Comparison of ENCODE assay signal across 8 cellular contexts in the genomic region with DNA sequence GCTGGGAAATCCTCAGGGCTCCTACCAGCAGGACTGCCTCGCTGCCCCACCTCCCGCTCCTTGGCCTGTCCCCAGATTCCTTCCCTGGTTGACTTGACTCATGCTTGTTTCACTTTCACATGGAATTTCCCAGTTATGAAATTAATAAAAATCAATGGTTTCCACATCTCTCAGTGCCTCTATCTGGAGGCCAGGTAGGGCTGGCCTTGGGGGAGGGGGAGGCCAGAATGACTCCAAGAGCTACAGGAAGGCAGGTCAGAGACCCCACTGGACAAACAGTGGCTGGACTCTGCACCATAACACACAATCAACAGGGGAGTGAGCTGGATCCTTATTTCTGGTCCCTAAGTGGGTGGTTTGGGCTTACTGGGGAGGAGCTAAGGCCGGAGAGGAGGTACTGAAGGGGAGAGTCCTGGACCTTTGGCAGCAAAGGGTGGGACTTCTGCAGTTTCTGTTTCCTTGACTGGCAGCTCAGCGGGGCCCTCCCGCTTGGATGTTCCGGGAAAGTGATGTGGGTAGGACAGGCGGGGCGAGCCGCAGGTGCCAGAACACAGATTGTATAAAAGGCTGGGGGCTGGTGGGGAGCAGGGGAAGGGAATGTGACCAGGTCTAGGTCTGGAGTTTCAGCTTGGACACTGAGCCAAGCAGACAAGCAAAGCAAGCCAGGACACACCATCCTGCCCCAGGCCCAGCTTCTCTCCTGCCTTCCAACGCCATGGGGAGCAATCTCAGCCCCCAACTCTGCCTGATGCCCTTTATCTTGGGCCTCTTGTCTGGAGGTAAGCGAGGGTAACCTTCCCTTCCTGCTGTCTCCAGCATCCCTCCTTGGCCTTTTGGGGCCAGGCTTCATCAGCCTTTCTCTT. TPM values are rescaled to one million over a fixed set of nuclear protein-coding genes. Genes with fewer than 3 reads are reported as not detected.
A peak's percentile ranks its signal among the peaks of the same experiment; 100 is the strongest.
DNase-seq lines count a peak whose midpoint lies in the region; ATAC-seq, FAIRE-seq and TF ChIP-seq lines count a peak whose summit lies in the region.

CFB (plus strand) TSS at position 589 of the 863 bp plus-strand sequence; CDS start at position 716, 127 bp downstream.

- H3K9me3 Mint-ChIP-seq in GM23338 = peaks cover 3% of the 10 kb centered on the region; the same call in 1 of the 3 replicates

- H3K4me1 ChIP-seq in GM23338 (ENCODE audit: insufficient read depth) (no peaks in the 10 kb centered on the region), adipocyte (ENCODE audit: control insufficient read depth, insufficient read depth, low read length) (peaks cover 37% of the 10 kb centered on the region), right atrium auricular region (peaks cover 0 to 20% of the 10 kb centered on the region in 2 donors), small intestine (ENCODE audit: control insufficient read depth in 2 of 2, insufficient read depth in 1 of 2, low read depth in 1 of 2, low read length in 1 of 2) (peaks cover 0 to 4% of the 10 kb centered on the region in 2 donors)

- no peaks in the 10 kb centered on the region for H4K20me1 ChIP-seq in GM23338 (replicated peaks; ENCODE audit: insufficient read depth)

- DNase-seq in GM23338 (ENCODE audit: low spot score) (peak; percentile 46), adipocyte (ENCODE audit: low read depth) (peak; percentile 90), right atrium auricular region (ENCODE audit: low spot score) (peak; percentile 88), small intestine (peak; percentile 97), MV-4-11 (lab: John Stamatoyannopoulos, UW) (no peak)
- DNase-seq in stimulated activated CD4-positive, alpha-beta T cell treated with anti-CD3 and anti-CD28 coated beads, Interleukin-2, amount 100 ng/mL, for 48 hours = no peak

- H3K4me3 Mint-ChIP-seq in GM23338 = no peak within 1 kb of the TSS; the same call in 2 of the 3 replicates

- H3K27me3 ChIP-seq in GM23338 (ENCODE audit: insufficient read depth) = no peaks in the 10 kb centered on the region
- no peaks in the 10 kb centered on the region for H3K27me3 ChIP-seq in adipocyte (replicated peaks; ENCODE audit: control insufficient read depth, insufficient read depth, low read length)
- H3K27me3 ChIP-seq in right atrium auricular region = no peaks in the 10 kb centered on the region
- no peaks in the 10 kb centered on the region for H3K27me3 ChIP-seq in small intestine (ENCODE audit: control insufficient read depth in 2 of 2, insufficient read depth in 2 of 2, low read length in 2 of 2)

- no peaks in the 10 kb centered on the region for H3K9me3 ChIP-seq in adipocyte (ENCODE audit: control insufficient read depth, low read length)
- H3K9me3 ChIP-seq in right atrium auricular region = no peaks in the 10 kb centered on the region
- no peaks in the 10 kb centered on the region for H3K9me3 ChIP-seq in small intestine (ENCODE audit: control insufficient read depth, low read depth)

- ATAC-seq in GM23338 (peak; percentile 78), HG02840 (IDR thresholded peaks at IDR 0.05; ENCODE audit: low FRiP score, unreplicated experiment) (no peak), HG03135 (IDR thresholded peaks at IDR 0.05; ENCODE audit: unreplicated experiment) (no peak)

- H2AFZ ChIP-seq in GM23338 = no peak within 1 kb of the TSS

- H3K36me3 ChIP-seq in GM23338 (ENCODE audit: insufficient read depth) (no peaks in the 10 kb centered on the region), adipocyte (ENCODE audit: control insufficient read depth, insufficient read depth, low read length, severe bottlenecking) (no peaks in the 10 kb centered on the region), right atrium auricular region (no peaks in the 10 kb centered on the region), small intestine (ENCODE audit: control insufficient read depth in 2 of 2, insufficient read depth in 2 of 2, low read length in 2 of 2) (no peaks in the 10 kb centered on the region)

- no peak within 1 kb of the TSS for H3K4me3 ChIP-seq in GM23338
- peak within 1 kb of the TSS; percentile 63 for H3K4me3 ChIP-seq in adipocyte (ENCODE audit: low read length)
- H3K4me3 ChIP-seq in right atrium auricular region = peak within 1 kb of the TSS in 1 of 2 donors; percentile 32
- H3K4me3 ChIP-seq in small intestine (ENCODE audit: low read depth in 1 of 2, low read length in 2 of 2) = peak within 1 kb of the TSS in 1 of 2 donors; percentile 46

- H3F3A ChIP-seq in GM23338 (replicated peaks; ENCODE audit: low read depth) = no peaks in the 10 kb centered on the region

- TF ChIP-seq CTCF in GM23338 (conservative IDR thresholded peaks at IDR 0.05; ENCODE audit: low read depth in 2 of 2) (no peak), right atrium auricular region (IDR thresholded peaks at IDR 0.05) (no peak)

- H3K27ac ChIP-seq in GM23338 (ENCODE audit: low read depth) (no peak within 1 kb of the TSS), right atrium auricular region (peak within 1 kb of the TSS; percentile 73 to 75), small intestine (ENCODE audit: low read depth in 1 of 2, low read length in 1 of 2) (peak within 1 kb of the TSS; percentile 86 to 92)

- no peak for FAIRE-seq in small intestine (lab: Jason Lieb, UNC)

- H3K4me1 Mint-ChIP-seq in GM23338 = peaks cover under 1% of the 10 kb centered on the region

- H3K27ac Mint-ChIP-seq in GM23338 = no peak within 1 kb of the TSS

- H3K27me3 Mint-ChIP-seq in GM23338 (ENCODE audit: insufficient read depth, low read depth, poor library complexity) = peaks cover 26% of the 10 kb centered on the region

- WGBS in small intestine, 3 donors = 9 to 22% (median 13%) methylated on average over 11 of the region's 11 CpGs

- H3K9ac ChIP-seq in adipocyte (ENCODE audit: low read length) = peak within 1 kb of the TSS; percentile 39

- no peak within 1 kb of the TSS for H3K4me2 ChIP-seq in GM23338

- H3K9me2 ChIP-seq in GM23338 (ENCODE audit: insufficient read depth) = no peaks in the 10 kb centered on the region

- no peaks in the 10 kb centered on the region for H3K79me2 ChIP-seq in GM23338 (replicated peaks; ENCODE audit: insufficient read depth)

- H3K36me3 Mint-ChIP-seq in GM23338 (ENCODE audit: low read depth) = no peaks in the 10 kb centered on the region; the same call in 2 of the 3 replicates

TF ChIP-seq in GM23338, 12 proteins besides CTCF, POLR2A, EP300 and RAD21 (continues in another document):
- no peak for TF ChIP-seq JUNB (IDR thresholded peaks at IDR 0.05; ENCODE audit: unreplicated experiment)
- TF ChIP-seq EZH2 (IDR thresholded peaks at IDR 0.05; ENCODE audit: low read depth, unreplicated experiment) = no peak
- TF ChIP-seq POLR2AphosphoS5 (IDR thresholded peaks at IDR 0.05; ENCODE audit: low read depth) = no peak
- no peak for TF ChIP-seq ZNF331 (CRISPR knock-in tag; IDR thresholded peaks at IDR 0.05; ENCODE audit: low read depth)
- no peak for TF ChIP-seq EZH2phosphoT487 (IDR thresholded peaks at IDR 0.05; ENCODE audit: unreplicated experiment)
- no peak for TF ChIP-seq CREB1 (CRISPR knock-in tag; IDR thresholded peaks at IDR 0.05; ENCODE audit: low read depth)
- no peak for TF ChIP-seq STAT1 (IDR thresholded peaks at IDR 0.05; ENCODE audit: unreplicated experiment)
- TF ChIP-seq, protein P1, sequence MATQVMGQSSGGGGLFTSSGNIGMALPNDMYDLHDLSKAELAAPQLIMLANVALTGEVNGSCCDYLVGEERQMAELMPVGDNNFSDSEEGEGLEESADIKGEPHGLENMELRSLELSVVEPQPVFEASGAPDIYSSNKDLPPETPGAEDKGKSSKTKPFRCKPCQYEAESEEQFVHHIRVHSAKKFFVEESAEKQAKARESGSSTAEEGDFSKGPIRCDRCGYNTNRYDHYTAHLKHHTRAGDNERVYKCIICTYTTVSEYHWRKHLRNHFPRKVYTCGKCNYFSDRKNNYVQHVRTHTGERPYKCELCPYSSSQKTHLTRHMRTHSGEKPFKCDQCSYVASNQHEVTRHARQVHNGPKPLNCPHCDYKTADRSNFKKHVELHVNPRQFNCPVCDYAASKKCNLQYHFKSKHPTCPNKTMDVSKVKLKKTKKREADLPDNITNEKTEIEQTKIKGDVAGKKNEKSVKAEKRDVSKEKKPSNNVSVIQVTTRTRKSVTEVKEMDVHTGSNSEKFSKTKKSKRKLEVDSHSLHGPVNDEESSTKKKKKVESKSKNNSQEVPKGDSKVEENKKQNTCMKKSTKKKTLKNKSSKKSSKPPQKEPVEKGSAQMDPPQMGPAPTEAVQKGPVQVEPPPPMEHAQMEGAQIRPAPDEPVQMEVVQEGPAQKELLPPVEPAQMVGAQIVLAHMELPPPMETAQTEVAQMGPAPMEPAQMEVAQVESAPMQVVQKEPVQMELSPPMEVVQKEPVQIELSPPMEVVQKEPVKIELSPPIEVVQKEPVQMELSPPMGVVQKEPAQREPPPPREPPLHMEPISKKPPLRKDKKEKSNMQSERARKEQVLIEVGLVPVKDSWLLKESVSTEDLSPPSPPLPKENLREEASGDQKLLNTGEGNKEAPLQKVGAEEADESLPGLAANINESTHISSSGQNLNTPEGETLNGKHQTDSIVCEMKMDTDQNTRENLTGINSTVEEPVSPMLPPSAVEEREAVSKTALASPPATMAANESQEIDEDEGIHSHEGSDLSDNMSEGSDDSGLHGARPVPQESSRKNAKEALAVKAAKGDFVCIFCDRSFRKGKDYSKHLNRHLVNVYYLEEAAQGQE (IDR thresholded peaks at IDR 0.05; ENCODE audit: unreplicated experiment) = no peak
- no peak for TF ChIP-seq NANOG (IDR thresholded peaks at IDR 0.05; ENCODE audit: borderline replicate concordance)
- no peak for TF ChIP-seq ETS1 (IDR thresholded peaks at IDR 0.05)

RNA-seq across cellular contexts. Expression of gene CFB, which starts in this region (rescaled TPM):
- total RNA-seq in GM23338 (2014; rRNA removed; shearing (Covaris generic)) = not detected in 2 replicates
- polyA plus RNA-seq in GM23338 (2016; fragmentation: Nextera tagmentation; extraction: Ambion mirVana) = 0.86 TPM in 1 of 2 replicates, not detected in the other
- total RNA-seq in right atrium auricular region = 100 to 1,000 TPM in 1 of 2 donors, 10 to 100 TPM in 1; 65.5 to 126 TPM
- polyA plus RNA-seq in small intestine = 100 to 1,000 TPM in 1 of 3 donors, 10 to 100 TPM in 2; 72.1 to 141 (median 89.0) TPM

Comparison
In these comparisons a context has a peak if more than half of its experiments do, and no peak if none do; other contexts are left out.
1. RNA of gene CFB (total RNA-seq): 65.5 to 126 TPM in right atrium auricular region; not detected in GM23338; every median in the first group is over 10 times any median in the second.
2. RNA of gene CFB (polyA plus RNA-seq): 72.1 to 141 TPM in small intestine; 0.86 TPM in GM23338; every median in the first group is over 10 times any median in the second.
3. Peak in DNase-seq and ATAC-seq in GM23338; RNA of the gene not detected or under 1 TPM.
4. DNase-seq: peak in adipocyte (single experiment), right atrium auricular region (single experiment) and small intestine (single experiment); none in MV-4-11 (single experiment) and stimulated activated CD4-positive, alpha-beta T cell treated with anti-CD3 and anti-CD28 coated beads, Interleukin-2, amount 100 ng/mL, for 48 hours (0 of 2).